ENCODE assay signal across 13 cellular contexts in genomic region chr1:226989081-226989747, GRCh38. TPM values are rescaled to one million over a fixed set of nuclear protein-coding genes. Genes with fewer than 3 reads are reported as not detected.
DNase-seq lines count a peak whose midpoint lies in the region; ATAC-seq and TF ChIP-seq lines count a peak whose summit lies in the region.
"Had no signal": no experiment of that assay in that cellular context is flagged by ENCODE, and none has a peak within 500 bp of the region (broad histone marks: within the 10 kb centered on the region; RNA-seq: fewer than 3 reads in every experiment).

No MANE protein-coding gene starts in this region.

- H3K9me3 ChIP-seq in right lobe of liver, result no peaks in the 10 kb centered on the region
- H3K9me3 ChIP-seq: testis had no signal

- H3K27me3 ChIP-seq in right lobe of liver, result no peaks in the 10 kb centered on the region
- H3K27me3 ChIP-seq: testis had no signal

- TF ChIP-seq POLR2A in right lobe of liver (IDR thresholded peaks at IDR 0.05), result no peak

- peaks cover 0 to 23% (median 3%) of the 10 kb centered on the region in 4 donors for H3K4me1 ChIP-seq in right lobe of liver

- H3K4me1 Mint-ChIP-seq in activated CD4-positive, alpha-beta T cell treated with anti-CD3 and anti-CD28 coated beads, Interleukin-2, amount 10 ng/mL, durations not matched to agents 24 days and 14 days, result peaks cover 13% of the 10 kb centered on the region
- peaks cover 18% of the 10 kb centered on the region for H3K4me1 Mint-ChIP-seq in activated naive CD8-positive, alpha-beta T cell treated with anti-CD3 and anti-CD28 coated beads for 36 hours

- intact Hi-C loops in activated CD4-positive, alpha-beta T cell treated with anti-CD3 and anti-CD28 coated beads, Interleukin-2, amount 10 ng/mL, durations not matched to agents 24 days and 14 days (cut with micrococcal nuclease), result no loop called here
- intact Hi-C loops in right lobe of liver (cut with DNase I), result no loop called here

- in situ Hi-C loops in KBM-7 (cut with MboI; ENCODE audit: low pct_unique_long_range_greater_than_20kb, low sequenced_read_pairs), result no loop called here

- peak overlapping the region; percentile 53 for H3K27ac Mint-ChIP-seq in activated CD4-positive, alpha-beta T cell treated with anti-CD3 and anti-CD28 coated beads, Interleukin-2, amount 10 ng/mL, durations not matched to agents 24 days and 14 days
- peak overlapping the region; percentile 83 for H3K27ac Mint-ChIP-seq in activated naive CD8-positive, alpha-beta T cell treated with anti-CD3 and anti-CD28 coated beads for 36 hours

- peak; percentile 54 for DNase-seq in activated CD4-positive, alpha-beta T cell treated with anti-CD3 and anti-CD28 coated beads, Interleukin-2, amount 10 ng/mL, durations not matched to agents 24 days and 14 days
- DNase-seq in activated CD4-positive, alpha-beta T cell treated with anti-CD3 and anti-CD28 coated beads, Interleukin-2, amount 50 U/mL, for 1 hour, result no peak
- no peak for DNase-seq in activated naive CD8-positive, alpha-beta T cell treated with anti-CD3 and anti-CD28 coated beads for 36 hours
- DNase-seq in right lobe of liver (no peak), DMS53 (lab: John Stamatoyannopoulos, UW) (no peak), cerebellum (ENCODE audit: low spot score) (no peak), KBM-7 (no peak)
- DNase-seq: KG1, NCI-H526, SW 1271, testis had no signal

- no peak for TF ChIP-seq CTCF in right lobe of liver (IDR thresholded peaks at IDR 0.05)

- H3K27ac ChIP-seq in right lobe of liver (peak overlapping the region in 2 of 3 donors; percentile 37 to 56), temporal lobe (ENCODE audit: low read depth, low read length) (peak overlapping the region; percentile 82)

- H3K36me3 ChIP-seq in right lobe of liver, result peaks cover 0 to 31% (median 11%) of the 10 kb centered on the region in 4 donors

- ATAC-seq in right lobe of liver, result no peak

- peaks cover 7% of the 10 kb centered on the region for H3K36me3 Mint-ChIP-seq in activated CD4-positive, alpha-beta T cell treated with anti-CD3 and anti-CD28 coated beads, Interleukin-2, amount 10 ng/mL, durations not matched to agents 24 days and 14 days (ENCODE audit: low read depth)
- H3K36me3 Mint-ChIP-seq in activated naive CD8-positive, alpha-beta T cell treated with anti-CD3 and anti-CD28 coated beads for 36 hours, result no peaks in the 10 kb centered on the region

- H3K4me3 Mint-ChIP-seq in activated CD4-positive, alpha-beta T cell treated with anti-CD3 and anti-CD28 coated beads, Interleukin-2, amount 10 ng/mL, durations not matched to agents 24 days and 14 days, result no peak overlapping the region
- peak overlapping the region; percentile 27 for H3K4me3 Mint-ChIP-seq in activated naive CD8-positive, alpha-beta T cell treated with anti-CD3 and anti-CD28 coated beads for 36 hours

- no peaks in the 10 kb centered on the region for H3K9me3 Mint-ChIP-seq in activated CD4-positive, alpha-beta T cell treated with anti-CD3 and anti-CD28 coated beads, Interleukin-2, amount 10 ng/mL, durations not matched to agents 24 days and 14 days
- no peaks in the 10 kb centered on the region for H3K9me3 Mint-ChIP-seq in activated naive CD8-positive, alpha-beta T cell treated with anti-CD3 and anti-CD28 coated beads for 36 hours

- no peak overlapping the region for H3K4me3 ChIP-seq in right lobe of liver
- H3K4me3 ChIP-seq: lung, testis had no signal

- no peaks in the 10 kb centered on the region for H3K27me3 Mint-ChIP-seq in activated CD4-positive, alpha-beta T cell treated with anti-CD3 and anti-CD28 coated beads, Interleukin-2, amount 10 ng/mL, durations not matched to agents 24 days and 14 days
- no peaks in the 10 kb centered on the region for H3K27me3 Mint-ChIP-seq in activated naive CD8-positive, alpha-beta T cell treated with anti-CD3 and anti-CD28 coated beads for 36 hours

- 68% methylated on average over 11 of the region's 11 CpGs for WGBS in right lobe of liver (ENCODE audit: insufficient coverage, low coverage, low lambda C conversion rate, missing lambda C conversion rate)

RNA-seq across cellular contexts. Expression of gene COQ8A, which starts 49.1 kb away (rescaled TPM):
- 27.0 and 35.3 TPM in 2 replicates for total RNA-seq in activated CD4-positive, alpha-beta T cell treated with anti-CD3 and anti-CD28 coated beads, Interleukin-2, amount 10 ng/mL, durations not matched to agents 24 days and 14 days
- 10 to 100 TPM; 27.2 to 28.5 TPM for total RNA-seq in activated naive CD8-positive, alpha-beta T cell treated with anti-CD3 and anti-CD28 coated beads for 36 hours
- total RNA-seq in right lobe of liver (10 to 100 TPM; 51.6 to 78.1 (median 69.6) TPM), temporal lobe (16.7 TPM), cerebellum (19.6 TPM)
